Comparison of ENCODE assay signal across 10 cellular contexts in the genomic region with DNA sequence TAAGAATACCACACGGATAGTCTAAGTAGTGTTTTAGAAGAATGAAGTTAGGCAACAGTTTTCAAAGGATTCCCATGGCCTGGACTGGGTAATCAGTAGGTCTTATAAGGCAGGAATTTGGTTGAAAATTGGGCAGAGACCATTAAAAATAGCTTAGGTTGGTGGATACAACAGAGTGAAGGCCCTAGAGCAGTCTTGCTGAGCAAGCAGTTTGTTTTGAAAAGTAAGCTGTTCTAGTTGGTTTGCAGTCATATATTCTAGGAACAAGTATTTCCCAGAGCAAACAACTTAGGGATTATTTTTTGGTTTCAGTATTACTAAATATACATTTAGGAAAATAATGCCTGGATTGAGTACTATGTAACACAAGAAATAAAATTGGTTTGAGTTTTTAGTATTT.
"Had no signal": no experiment of that assay in that cellular context is flagged by ENCODE, and none has a peak within 500 bp of the region (broad histone marks: within the 10 kb centered on the region; RNA-seq: fewer than 3 reads in every experiment).

No MANE protein-coding gene starts in this region.

- H3K9me3 ChIP-seq: HAP-1 had no signal

- H3K36me3 ChIP-seq: HAP-1 had no signal

- H3K4me2 ChIP-seq: GM23338 had no signal

- H3K4me1 ChIP-seq: HAP-1 had no signal

- FAIRE-seq: H54 had no signal

- H3K27ac ChIP-seq: GM23248 had no signal

- H2AFZ ChIP-seq: GM23248, GM23338 had no signal

- H3K4me3 ChIP-seq: GM23248, GM23338, HAP-1 had no signal

- DNase-seq: GM23248, GOT3, H7, H9, HCEC 1CT, HFFc6 had no signal

- ATAC-seq: GM23338, HCT116 had no signal

- H3K9ac ChIP-seq: GM23248 had no signal
